Comparison of ENCODE assay signal across 28 cellular contexts in genomic region chr20:47148059-47148458, GRCh38.
"Had no signal": no experiment of that assay in that cellular context is flagged by ENCODE, and none has a peak within 500 bp of the region (broad histone marks: within the 10 kb centered on the region; RNA-seq: fewer than 3 reads in every experiment).

No MANE protein-coding gene starts in this region.

- H3K4me3 ChIP-seq: ascending aorta, breast epithelium, cardiac muscle cell, coronary artery, dorsolateral prefrontal cortex, esophagus muscularis mucosa, gastrocnemius medialis, heart right ventricle had no signal

- H3K27ac ChIP-seq: ascending aorta, breast epithelium, cardiac muscle cell, coronary artery, dorsolateral prefrontal cortex, esophagus muscularis mucosa, foreskin keratinocyte, gastrocnemius medialis, heart right ventricle had no signal

- H3K9me3 ChIP-seq: ascending aorta, breast epithelium, esophagus muscularis mucosa, gastrocnemius medialis, heart right ventricle had no signal

- H3K36me3 ChIP-seq: ascending aorta, breast epithelium, cardiac muscle cell, esophagus muscularis mucosa, gastrocnemius medialis, heart right ventricle had no signal

- DNase-seq: activated CD4-positive, alpha-beta memory T cell treated with anti-CD3 and anti-CD28 coated beads for 36 hours; activated CD4-positive, alpha-beta T cell treated with anti-CD3 and anti-CD28 coated beads for 36 hours; activated CD4-positive, alpha-beta T cell treated with anti-CD3 and anti-CD28 coated beads, Interleukin-2, amount 10 ng/mL, durations not matched to agents 24 days and 14 days; activated CD4-positive, CD25-positive, alpha-beta regulatory T cell; activated CD4-positive, CD25-positive, alpha-beta regulatory T cell treated with anti-CD3 and anti-CD28 coated beads, Interleukin-2, amount 50 U/mL, for 72 hours; activated CD8-positive, alpha-beta memory T cell treated with anti-CD3 and anti-CD28 coated beads, Interleukin-2, amount 10 ng/mL, durations not matched to agents 7 days and 5 days; activated CD8-positive, alpha-beta memory T cell treated with anti-CD3 and anti-CD28 coated beads, Interleukin-2, amount 50 U/mL, for 4 hours; activated CD8-positive, alpha-beta T cell treated with anti-CD3 and anti-CD28 coated beads, Interleukin-2, amount 10 ng/mL, durations not matched to agents 7 days and 5 days; activated effector memory CD4-positive, alpha-beta T cell treated with anti-CD3 and anti-CD28 coated beads, Interleukin-2, amount 50 U/mL, for 16 hours; activated naive CD4-positive, alpha-beta T cell; activated naive CD4-positive, alpha-beta T cell treated with anti-CD3 and anti-CD28 coated beads, Interleukin-2, amount 10 ng/mL, durations not matched to agents 7 days and 5 days; activated naive CD8-positive, alpha-beta T cell treated with anti-CD3 and anti-CD28 coated beads, Interleukin-2, amount 10 ng/mL, durations not matched to agents 7 days and 5 days; activated T-cell treated with anti-CD3 and anti-CD28 coated beads, Interleukin-2, amount 50 U/mL, for 1 hour; activated T-cell treated with anti-CD3 and anti-CD28 coated beads, Interleukin-2, amount 50 U/mL, for 48 hours; dorsolateral prefrontal cortex; effector memory CD4-positive, alpha-beta T cell; erythroblast; foreskin keratinocyte; gastrocnemius medialis; glutamatergic neuron; heart right ventricle; T-helper 2 cell had no signal

- H3K4me1 ChIP-seq: ascending aorta, breast epithelium, esophagus muscularis mucosa, foreskin keratinocyte, gastrocnemius medialis had no signal

- H3K27me3 ChIP-seq: ascending aorta, breast epithelium, esophagus muscularis mucosa, foreskin keratinocyte, gastrocnemius medialis, heart right ventricle had no signal

- ATAC-seq: activated CD4-positive, alpha-beta T cell treated with anti-CD3 and anti-CD28 coated beads for 36 hours; activated CD8-positive, alpha-beta memory T cell treated with anti-CD3 and anti-CD28 coated beads, Interleukin-2, amount 10 ng/mL, durations not matched to agents 7 days and 5 days; activated CD8-positive, alpha-beta T cell treated with anti-CD3 and anti-CD28 coated beads, Interleukin-2, amount 10 ng/mL, durations not matched to agents 7 days and 5 days; activated naive CD4-positive, alpha-beta T cell treated with anti-CD3 and anti-CD28 coated beads, Interleukin-2, amount 50 U/mL, for 72 hours; foreskin keratinocyte; gastrocnemius medialis; heart right ventricle had no signal
